In the genomic region with DNA sequence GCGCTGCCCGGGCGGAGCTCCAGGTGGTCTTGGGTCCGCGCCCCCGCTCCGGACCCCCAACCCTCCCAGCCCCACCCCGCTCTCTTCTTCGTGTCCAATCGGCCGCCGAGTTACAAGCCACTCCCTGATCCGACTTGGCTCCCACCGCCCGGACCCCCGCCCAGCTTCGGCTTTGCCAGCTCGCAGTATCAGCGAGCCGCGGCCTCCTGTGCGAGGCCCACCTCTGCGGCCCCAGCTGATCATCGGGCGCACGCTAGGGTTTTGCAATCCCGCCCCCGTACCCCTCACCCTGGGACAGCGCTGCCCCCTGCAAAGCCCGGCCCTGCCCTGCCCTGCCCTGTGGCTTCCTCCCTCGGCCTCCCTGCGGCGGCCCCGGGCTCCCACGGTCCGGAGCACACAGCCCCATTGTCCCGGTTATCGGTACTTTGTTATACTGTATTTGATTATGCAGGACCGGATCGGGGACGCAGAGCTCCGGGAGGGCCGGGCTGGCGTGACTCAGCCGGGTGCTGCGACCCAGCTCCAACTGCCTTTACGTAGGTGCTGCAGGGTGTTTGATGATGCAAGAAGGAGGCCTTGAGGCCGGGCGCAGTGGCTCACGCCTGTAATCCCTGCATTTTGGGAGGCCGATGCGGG, we compare ENCODE assay signal across 8 cellular contexts. TPM values are rescaled to one million over a fixed set of nuclear protein-coding genes. Genes with fewer than 3 reads are reported as not detected.
DNase-seq lines count a peak whose midpoint lies in the region; ATAC-seq and TF ChIP-seq lines count a peak whose summit lies in the region.

No MANE protein-coding gene starts in this region.

- CTCF ChIA-PET in WTC11 (lab: Charles Lee): interaction anchor here (0.8 to 2.1 kb wide), 12 partner anchors 8 to 116 kb away, joined by 3 to 23 read pairs (median 6); partner anchors contain the start of genes GMIP and PBX4

- peak overlapping the region in 1 of 2 donors; percentile 37 for H3K27ac ChIP-seq in lung (ENCODE audit: low read depth in 1 of 2, low read length in 1 of 2)
- peak overlapping the region; percentile 74 to 88 for H3K27ac ChIP-seq in testis

- peak overlapping the region; percentile 79 for H3K4me3 Mint-ChIP-seq in WTC11

- peak overlapping the region; percentile 98 for H3K27ac Mint-ChIP-seq in WTC11

- H3K4me1 Mint-ChIP-seq in WTC11: peaks cover 17% of the 10 kb centered on the region

- H3K9me3 ChIP-seq in lung (ENCODE audit: control insufficient read depth in 2 of 2, insufficient read depth in 1 of 2, low read length in 1 of 2): no peaks in the 10 kb centered on the region
- H3K9me3 ChIP-seq in testis: no peaks in the 10 kb centered on the region

- H3K4me1 ChIP-seq in lung (ENCODE audit: control insufficient read depth in 2 of 2, insufficient read depth in 2 of 2, low read length in 2 of 2): peaks cover 0 to 5% of the 10 kb centered on the region in 2 donors
- H3K4me1 ChIP-seq in testis: peaks cover 21% of the 10 kb centered on the region

- intact Hi-C loops in testis (cut with DNase I; ENCODE audit: low total_unique reads): no loop called here

- peaks cover 0 to 6% of the 10 kb centered on the region in 2 donors for H3K36me3 ChIP-seq in lung (ENCODE audit: control insufficient read depth in 2 of 2, insufficient read depth in 2 of 2, low read length in 2 of 2)
- H3K36me3 ChIP-seq in testis (ENCODE audit: low read depth, missing control alignments): no peaks in the 10 kb centered on the region

- no peaks in the 10 kb centered on the region; the same call in 1 of the 2 replicates for H3K27me3 Mint-ChIP-seq in WTC11 (ENCODE audit: low read depth)

- H3K27me3 ChIP-seq in lung (ENCODE audit: control insufficient read depth, insufficient read depth) (no peaks in the 10 kb centered on the region), testis (no peaks in the 10 kb centered on the region)

- H3K36me3 Mint-ChIP-seq in WTC11: peaks cover 23% of the 10 kb centered on the region

- ATAC-seq in GM18505 (IDR thresholded peaks at IDR 0.05; ENCODE audit: unreplicated experiment) (peak; percentile 13), WTC11 (peak; percentile 83), lung (ENCODE audit: insufficient read depth, low FRiP score) (peak; percentile 49)

- POLR2A ChIA-PET in WTC11 (lab: Charles Lee): interaction anchor here (0.6 to 1.9 kb wide), 11 partner anchors 9 to 306 kb away, joined by 3 to 8 read pairs (median 4); partner anchors contain the start of genes ATP13A1, PBX4 and ZNF253

- no peak for DNase-seq in LNCaP clone FGC (ENCODE audit: low read depth)
- DNase-seq in WTC11 (ENCODE audit: low spot score): peak; percentile 91
- peak; percentile 78 for DNase-seq in choroid plexus epithelial cell (ENCODE audit: low read depth)
- no peak for DNase-seq in lung (ENCODE audit: low spot score)
- DNase-seq in testis: peak; percentile 94
- DNase-seq in NCI-H2029 (lab: John Stamatoyannopoulos, UW): no peak
- DNase-seq in AG20443 (ENCODE audit: low spot score): no peak

- TF ChIP-seq POLR2A in GM18505 (IDR thresholded peaks at IDR 0.05; ENCODE audit: borderline replicate concordance, extremely low read depth, insufficient read depth, insufficient read length): peak; percentile 4
- TF ChIP-seq POLR2A in testis (IDR thresholded peaks at IDR 0.05): no peak

- TF ChIP-seq CTCF in LNCaP clone FGC (IDR thresholded peaks at IDR 0.05; ENCODE audit: control insufficient read depth, extremely low read depth, insufficient read depth) (no peak), WTC11 (IDR thresholded peaks at IDR 0.05) (no peak), choroid plexus epithelial cell (conservative IDR thresholded peaks at IDR 0.05; ENCODE audit: low read depth, low read length) (no peak), lung (IDR thresholded peaks at IDR 0.05; ENCODE audit: control extremely low read depth, extremely low read depth) (no peak), testis (IDR thresholded peaks at IDR 0.05) (no peak)

- WGBS in lung, 2 donors: 11 to 14% methylated on average over 43 to 52 of the region's 52 CpGs
- WGBS in testis, 2 donors: 17 to 23% methylated on average over 38 to 46 of the region's 52 CpGs

- no peaks in the 10 kb centered on the region for H3K9me3 Mint-ChIP-seq in WTC11

- peak overlapping the region; percentile 68 for H3K4me3 ChIP-seq in LNCaP clone FGC (ENCODE audit: low read depth, low read length)
- H3K4me3 ChIP-seq in choroid plexus epithelial cell (ENCODE audit: low read depth, low read length): peak overlapping the region; percentile 53
- H3K4me3 ChIP-seq in lung: peak overlapping the region; percentile 27
- peak overlapping the region; percentile 58 to 74 for H3K4me3 ChIP-seq in testis

TF ChIP-seq in WTC11, 78 proteins besides CTCF, POLR2A, EP300 and RAD21 (continues in another document):
- TF ChIP-seq ARID4B (CRISPR knock-in tag; IDR thresholded peaks at IDR 0.05; ENCODE audit: borderline replicate concordance) (peak; percentile 82; the same call in 1 of the 2 replicates), ZSCAN18 (CRISPR knock-in tag; IDR thresholded peaks at IDR 0.05) (no peak), CBFB (CRISPR knock-in tag; IDR thresholded peaks at IDR 0.05; ENCODE audit: low read depth) (0 out of 2 replicates have a peak, but pooled peaks have one; percentile 70), ZNF232 (CRISPR knock-in tag; IDR thresholded peaks at IDR 0.05) (no peak), MAX (CRISPR knock-in tag; IDR thresholded peaks at IDR 0.05) (peak; percentile 52; the same call in 1 of the 2 replicates)

RNA-seq across cellular contexts. Expression of gene LPAR2, which starts 0.6 kb away (rescaled TPM):
- total RNA-seq in WTC11 (2021) (42.9 to 45.1 TPM (median 44.5 TPM) in 3 replicates), lung (10 to 100 TPM in 1 of 2 donors, 1 to 10 TPM in 1; 5.1 to 22.7 TPM), testis (100 to 1,000 TPM; 181 to 224 TPM)
- polyA plus RNA-seq in lung (10 to 100 TPM; 16.2 to 42.4 TPM), testis (ENCODE audit: insufficient read depth, low read depth, low replicate concordance) (73.9 TPM)

RNA-seq across cellular contexts. Expression of gene PBX4, which starts 10.1 kb away (rescaled TPM):
- total RNA-seq in WTC11 (2021) (3.2 to 4.5 TPM (median 3.5 TPM) in 3 replicates), lung (1 to 10 TPM; 7.0 to 8.3 TPM), testis (10 to 100 TPM; 16.2 to 28.3 TPM)
- polyA plus RNA-seq in lung (1 to 10 TPM; 2.2 to 6.7 TPM), testis (ENCODE audit: insufficient read depth, low read depth, low replicate concordance) (18.0 TPM)

RNA-seq across cellular contexts. Expression of gene GMIP, which starts 14.8 kb away (rescaled TPM):
- total RNA-seq in WTC11 (2021) (19.8 to 23.0 TPM (median 21.9 TPM) in 3 replicates), lung (10 to 100 TPM; 13.1 to 50.1 TPM), testis (10 to 100 TPM; 13.4 to 15.2 TPM)
- polyA plus RNA-seq in lung (10 to 100 TPM; 13.2 to 54.1 TPM), testis (ENCODE audit: insufficient read depth, low read depth, low replicate concordance) (8.8 TPM)

RNA-seq across cellular contexts. Expression of gene ATP13A1, which starts 34.9 kb away (rescaled TPM):
- total RNA-seq in WTC11 (2021): 63.4 to 82.6 TPM (median 64.3 TPM) in 3 replicates
- 10 to 100 TPM; 35.7 to 70.4 TPM for total RNA-seq in lung
- polyA plus RNA-seq in lung: 10 to 100 TPM; 40.7 to 42.5 TPM
- total RNA-seq in testis: 100 to 1,000 TPM; 292 to 360 TPM
- polyA plus RNA-seq in testis (ENCODE audit: insufficient read depth, low read depth, low replicate concordance): 64.1 TPM

RNA-seq across cellular contexts. Expression of gene ZNF101, which starts 40.0 kb away (rescaled TPM):
- total RNA-seq in WTC11 (2021) (51.3 to 54.0 TPM (median 51.4 TPM) in 3 replicates), lung (10 to 100 TPM in 1 of 2 donors, 1 to 10 TPM in 1; 9.3 to 12.4 TPM), testis (10 to 100 TPM in 1 of 2 donors, 1 to 10 TPM in 1; 9.2 to 12.0 TPM)
- polyA plus RNA-seq in lung (10 to 100 TPM in 1 of 2 donors, 1 to 10 TPM in 1; 7.4 to 11.5 TPM), testis (ENCODE audit: insufficient read depth, low read depth, low replicate concordance) (15.6 TPM)

Comparison
In these comparisons a context has a peak if more than half of its experiments do, and no peak if none do; other contexts are left out.
1. ATAC-seq: peak in every context shown above with its lines; median percentile 83 in WTC11; 49 in lung; 13 in GM18505.
2. DNase-seq: peak in WTC11 (single experiment), choroid plexus epithelial cell (single experiment) and testis (single experiment); none in LNCaP clone FGC (single experiment), lung (single experiment), NCI-H2029 (single experiment) and AG20443 (single experiment).
3. Peak in every context shown above with its lines, with median percentiles within 50 percentile points of each other: H3K4me3 ChIP-seq.